14 cellular contexts compared by ENCODE assay signal in genomic region chr19:33291623-33292534, GRCh38. TPM values are rescaled to one million over a fixed set of nuclear protein-coding genes. Genes with fewer than 3 reads are reported as not detected.
A peak's percentile ranks its signal among the peaks of the same experiment; 100 is the strongest.
DNase-seq lines count a peak whose midpoint lies in the region; ATAC-seq and TF ChIP-seq lines count a peak whose summit lies in the region.
"Had no signal": no experiment of that assay in that cellular context is flagged by ENCODE, and none has a peak within 500 bp of the region (broad histone marks: within the 10 kb centered on the region; RNA-seq: fewer than 3 reads in every experiment).

No MANE protein-coding gene starts in this region.

- no peak for ATAC-seq in HCT116
- ATAC-seq in lung (ENCODE audit: insufficient read depth, low FRiP score): peak; percentile 32
- no peak for ATAC-seq in GM18519 (IDR thresholded peaks at IDR 0.05; ENCODE audit: low FRiP score, unreplicated experiment)

- H3K27me3 ChIP-seq in HCT116 (ENCODE audit: insufficient read depth, low read length): no peaks in the 10 kb centered on the region
- H3K27me3 ChIP-seq in lung (ENCODE audit: control insufficient read depth, insufficient read depth): no peaks in the 10 kb centered on the region
- H3K27me3 ChIP-seq in subcutaneous abdominal adipose tissue (ENCODE audit: control insufficient read depth in 5 of 5, insufficient read depth in 4 of 5, low read length in 5 of 5): no peaks in the 10 kb centered on the region
- H3K27me3 ChIP-seq: ascending aorta had no signal

- H3K9me2 ChIP-seq in HCT116 (ENCODE audit: insufficient read depth): no peaks in the 10 kb centered on the region

- no peaks in the 10 kb centered on the region for H3K79me2 ChIP-seq in HCT116 (ENCODE audit: insufficient read depth, low read length)

- H3K9ac ChIP-seq in HCT116 (ENCODE audit: low read length) (no peak overlapping the region), subcutaneous abdominal adipose tissue (ENCODE audit: low read length in 5 of 5) (peak overlapping the region in 1 of 5 donors; percentile 28)

- CTCF ChIA-PET in HCT116 (lab: Charles Lee): no interaction called here

- intact Hi-C loops in HCT116 (cut with micrococcal nuclease): no loop called here

- H3K9me3 ChIP-seq in HCT116 (ENCODE audit: control insufficient read depth in 1 of 2, insufficient read depth in 1 of 2, low read depth in 1 of 2, low read length in 2 of 2): no peaks in the 10 kb centered on the region
- peaks cover 0 to 11% of the 10 kb centered on the region in 2 donors for H3K9me3 ChIP-seq in lung (ENCODE audit: control insufficient read depth in 2 of 2, insufficient read depth in 1 of 2, low read length in 1 of 2)
- H3K9me3 ChIP-seq in subcutaneous abdominal adipose tissue (ENCODE audit: control insufficient read depth in 5 of 5, low read length in 5 of 5): peaks cover 3 to 23% (median 17%) of the 10 kb centered on the region in 5 donors

- TF ChIP-seq RAD21 in HCT116 (IDR thresholded peaks at IDR 0.05; ENCODE audit: low read depth): no peak

- DNase-seq in HCT116 (ENCODE audit: low read depth, low spot score): no peak
- DNase-seq in epithelial cell of prostate (ENCODE audit: low read depth, low spot score): no peak
- peak; percentile 71 for DNase-seq in lung (ENCODE audit: low spot score)
- DNase-seq in T1000 (lab: John Stamatoyannopoulos, UW): no peak
- no peak for DNase-seq in NCI-H446 (lab: John Stamatoyannopoulos, UW)
- no peak for DNase-seq in epidermal melanocyte (ENCODE audit: insufficient read length, low spot score)
- DNase-seq: activated CD8-positive, alpha-beta memory T cell treated with anti-CD3 and anti-CD28 coated beads, Interleukin-2, amount 50 U/mL, for 4 hours; erythroblast; H9; NCI-H1694; SHP77 treated with DMSO at 0.1 percent for 48 hours had no signal

- no peak for TF ChIP-seq POLR2A in HCT116 (IDR thresholded peaks at IDR 0.05; ENCODE audit: borderline replicate concordance, extremely low read depth, insufficient read depth, insufficient read length)

- no peaks in the 10 kb centered on the region for H3K36me3 ChIP-seq in HCT116 (ENCODE audit: control insufficient read depth in 1 of 2, insufficient read depth in 2 of 2, low read length in 2 of 2)
- no peaks in the 10 kb centered on the region for H3K36me3 ChIP-seq in lung (ENCODE audit: control insufficient read depth in 2 of 2, insufficient read depth in 2 of 2, low read length in 2 of 2)
- no peaks in the 10 kb centered on the region for H3K36me3 ChIP-seq in subcutaneous abdominal adipose tissue (ENCODE audit: control insufficient read depth in 5 of 5, insufficient read depth in 5 of 5, low read length in 5 of 5)
- H3K36me3 ChIP-seq: ascending aorta had no signal

- H3K4me2 ChIP-seq in HCT116 (ENCODE audit: low read length): peak overlapping the region; percentile 19

- RAD21 ChIA-PET in HCT116 (lab: Charles Lee; ENCODE audit: low non-redundant PET in 1 of 2, low total read pairs in 2 of 2, uncharacterized antibody in 2 of 2, unreplicated experiment in 2 of 2): no interaction called here

- no peak overlapping the region for H2AFZ ChIP-seq in HCT116 (ENCODE audit: low read depth, low read length, poor library complexity, severe bottlenecking)

- POLR2A ChIA-PET in HCT116 (lab: Charles Lee): interaction anchor here (1.7 kb wide), 1 partner anchor 8 kb away, joined by 5 read pairs; no protein-coding TSS in a partner anchor

- TF ChIP-seq CTCF in HCT116 (IDR thresholded peaks at IDR 0.05 in 2 of 3, conservative IDR thresholded peaks at IDR 0.05 in 1 of 3; ENCODE audit: borderline replicate concordance in 1 of 3, insufficient read depth in 1 of 3, low read depth in 2 of 3, low read length in 2 of 3): no peak
- TF ChIP-seq CTCF in lung (IDR thresholded peaks at IDR 0.05; ENCODE audit: control extremely low read depth, extremely low read depth): no peak

- no peak overlapping the region for H3K27ac ChIP-seq in HCT116 (ENCODE audit: low read depth, low read length)
- peak overlapping the region; percentile 84 for H3K27ac ChIP-seq in epithelial cell of prostate
- peak overlapping the region in 1 of 2 donors; percentile 88 for H3K27ac ChIP-seq in lung (ENCODE audit: low read depth in 1 of 2, low read length in 1 of 2)
- peak overlapping the region; percentile 87 for H3K27ac ChIP-seq in subcutaneous abdominal adipose tissue (ENCODE audit: low read depth, low read length)
- H3K27ac ChIP-seq: ascending aorta had no signal

- peaks cover 4 to 39% of the 10 kb centered on the region in 2 experiments; a peak in 3 of 4 replicates for H3K4me1 ChIP-seq in HCT116 (ENCODE audit: control insufficient read depth in 1 of 2, insufficient read depth in 2 of 2, low read length in 2 of 2)
- H3K4me1 ChIP-seq in lung (ENCODE audit: control insufficient read depth in 2 of 2, insufficient read depth in 2 of 2, low read length in 2 of 2): no peaks in the 10 kb centered on the region
- peaks cover 9 to 64% (median 58%) of the 10 kb centered on the region in 5 donors for H3K4me1 ChIP-seq in subcutaneous abdominal adipose tissue (ENCODE audit: control insufficient read depth in 5 of 5, insufficient read depth in 5 of 5, low read length in 5 of 5)
- H3K4me1 ChIP-seq: ascending aorta had no signal

- 71 to 73% methylated on average over 15 of the region's 15 CpGs for WGBS in lung, 2 donors

- H3K4me3 ChIP-seq in HCT116 (replicated peaks in 1 of 2; ENCODE audit: low read depth in 1 of 2, low read length in 2 of 2) (no peak overlapping the region), lung (no peak overlapping the region), subcutaneous abdominal adipose tissue (ENCODE audit: low read depth in 1 of 5, low read length in 5 of 5) (peak overlapping the region in 1 of 5 donors; percentile 19)
- H3K4me3 ChIP-seq: ascending aorta had no signal

- no peaks in the 10 kb centered on the region for H4K20me1 ChIP-seq in HCT116 (ENCODE audit: insufficient read depth)

- BruUV-seq in HCT116 (replicated peaks; lab: Mats Ljungman, UMichigan): no TSS peak

TF ChIP-seq in HCT116, 20 proteins besides CTCF, POLR2A, EP300 and RAD21 (continues in another document):
- TF ChIP-seq MAX (IDR thresholded peaks at IDR 0.05) (no peak), FOSL1 (IDR thresholded peaks at IDR 0.05; ENCODE audit: low read depth) (no peak), EZH2 (IDR thresholded peaks at IDR 0.05) (no peak), CEBPB (IDR thresholded peaks at IDR 0.05; ENCODE audit: low read depth) (no peak), JUND (IDR thresholded peaks at IDR 0.05) (no peak), ZFX (IDR thresholded peaks at IDR 0.05) (no peak), POLR2AphosphoS5 (IDR thresholded peaks at IDR 0.05; ENCODE audit: low read depth, low read length) (no peak), ELF1 (IDR thresholded peaks at IDR 0.05; ENCODE audit: borderline replicate concordance, low read depth) (no peak), TCF7L2 (IDR thresholded peaks at IDR 0.05; ENCODE audit: borderline replicate concordance, extremely low read depth, insufficient read depth, insufficient read length) (no peak), SIN3A (IDR thresholded peaks at IDR 0.05; ENCODE audit: low read depth) (no peak), EZH2phosphoT487 (IDR thresholded peaks at IDR 0.05; ENCODE audit: borderline replicate concordance) (no peak), SP1 (IDR thresholded peaks at IDR 0.05; ENCODE audit: low read depth) (no peak), YY1 (IDR thresholded peaks at IDR 0.05; ENCODE audit: extremely low read depth, insufficient replicate concordance, low read depth, low read length) (no peak)
- TF ChIP-seq, protein P1, sequence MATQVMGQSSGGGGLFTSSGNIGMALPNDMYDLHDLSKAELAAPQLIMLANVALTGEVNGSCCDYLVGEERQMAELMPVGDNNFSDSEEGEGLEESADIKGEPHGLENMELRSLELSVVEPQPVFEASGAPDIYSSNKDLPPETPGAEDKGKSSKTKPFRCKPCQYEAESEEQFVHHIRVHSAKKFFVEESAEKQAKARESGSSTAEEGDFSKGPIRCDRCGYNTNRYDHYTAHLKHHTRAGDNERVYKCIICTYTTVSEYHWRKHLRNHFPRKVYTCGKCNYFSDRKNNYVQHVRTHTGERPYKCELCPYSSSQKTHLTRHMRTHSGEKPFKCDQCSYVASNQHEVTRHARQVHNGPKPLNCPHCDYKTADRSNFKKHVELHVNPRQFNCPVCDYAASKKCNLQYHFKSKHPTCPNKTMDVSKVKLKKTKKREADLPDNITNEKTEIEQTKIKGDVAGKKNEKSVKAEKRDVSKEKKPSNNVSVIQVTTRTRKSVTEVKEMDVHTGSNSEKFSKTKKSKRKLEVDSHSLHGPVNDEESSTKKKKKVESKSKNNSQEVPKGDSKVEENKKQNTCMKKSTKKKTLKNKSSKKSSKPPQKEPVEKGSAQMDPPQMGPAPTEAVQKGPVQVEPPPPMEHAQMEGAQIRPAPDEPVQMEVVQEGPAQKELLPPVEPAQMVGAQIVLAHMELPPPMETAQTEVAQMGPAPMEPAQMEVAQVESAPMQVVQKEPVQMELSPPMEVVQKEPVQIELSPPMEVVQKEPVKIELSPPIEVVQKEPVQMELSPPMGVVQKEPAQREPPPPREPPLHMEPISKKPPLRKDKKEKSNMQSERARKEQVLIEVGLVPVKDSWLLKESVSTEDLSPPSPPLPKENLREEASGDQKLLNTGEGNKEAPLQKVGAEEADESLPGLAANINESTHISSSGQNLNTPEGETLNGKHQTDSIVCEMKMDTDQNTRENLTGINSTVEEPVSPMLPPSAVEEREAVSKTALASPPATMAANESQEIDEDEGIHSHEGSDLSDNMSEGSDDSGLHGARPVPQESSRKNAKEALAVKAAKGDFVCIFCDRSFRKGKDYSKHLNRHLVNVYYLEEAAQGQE (IDR thresholded peaks at IDR 0.05; ENCODE audit: low read depth): no peak

RNA-seq across cellular contexts. Expression of gene CEBPA, which starts 10.5 kb away (rescaled TPM):
- total RNA-seq in HCT116 (2021; ENCODE audit: unreplicated experiment) (7.0 TPM), lung (10 to 100 TPM; 51.3 to 71.0 TPM)
- 3.6 and 4.1 TPM in 2 replicates for polyA plus RNA-seq in HCT116 (2012)
- 10 to 100 TPM; 20.4 to 93.8 TPM for polyA plus RNA-seq in lung
